11 cellular contexts compared by ENCODE assay signal in genomic region chr22:19705181-19705934, GRCh38. TPM values are rescaled to one million over a fixed set of nuclear protein-coding genes. Genes with fewer than 3 reads are reported as not detected.
DNase-seq lines count a peak whose midpoint lies in the region; TF ChIP-seq lines count a peak whose summit lies in the region.
"Had no signal": no experiment of that assay in that cellular context is flagged by ENCODE, and none has a peak within 500 bp of the region (broad histone marks: within the 10 kb centered on the region; RNA-seq: fewer than 3 reads in every experiment).

No MANE protein-coding gene starts in this region.

- no peak overlapping the region for H3K9ac ChIP-seq in OCI-LY1 (ENCODE audit: low read length)

- no peak overlapping the region for H3K27ac ChIP-seq in OCI-LY1 (ENCODE audit: low read depth, low read length, poor library complexity, severe bottlenecking)
- no peak overlapping the region for H3K27ac ChIP-seq in RWPE1
- H3K27ac ChIP-seq: C4-2B, pancreas had no signal

- peaks cover 26% of the 10 kb centered on the region for H3K27me3 Mint-ChIP-seq in progenitor cell of endocrine pancreas

- H3K4me3 Mint-ChIP-seq in progenitor cell of endocrine pancreas (ENCODE audit: low read depth), result no peak overlapping the region

- DNase-seq in GM12864 (ENCODE audit: low read depth) (no peak), iPS DF 19.7 (ENCODE audit: low read depth, low spot score) (peak; percentile 95), progenitor cell of endocrine pancreas (ENCODE audit: low spot score, unreplicated experiment) (no peak), kidney tubule cell (ENCODE audit: low spot score) (no peak), NCI-H2196 (lab: John Stamatoyannopoulos, UW; ENCODE audit: unreplicated experiment) (no peak), RWPE1 (ENCODE audit: low spot score) (no peak)
- DNase-seq in stimulated activated CD4-positive, alpha-beta T cell treated with anti-CD3 and anti-CD28 coated beads, Interleukin-15, amount 100 ng/mL, for 24 hours, result no peak

- no peaks in the 10 kb centered on the region for H4K20me1 ChIP-seq in OCI-LY1 (ENCODE audit: insufficient read depth, low read length)

- H2AFZ ChIP-seq in OCI-LY1 (ENCODE audit: low read length), result no peak overlapping the region

- H3K36me3 Mint-ChIP-seq in progenitor cell of endocrine pancreas (ENCODE audit: insufficient read depth), result no peaks in the 10 kb centered on the region

- no peaks in the 10 kb centered on the region for H3K9me3 ChIP-seq in OCI-LY1 (ENCODE audit: low read length)
- H3K9me3 ChIP-seq: pancreas had no signal

- H3K4me1 ChIP-seq in OCI-LY1 (ENCODE audit: insufficient read depth, low read length, severe bottlenecking), result no peaks in the 10 kb centered on the region
- H3K4me1 ChIP-seq: pancreas had no signal

- H3K4me1 Mint-ChIP-seq in progenitor cell of endocrine pancreas (ENCODE audit: low read depth), result no peaks in the 10 kb centered on the region

- no peak overlapping the region for H3K27ac Mint-ChIP-seq in progenitor cell of endocrine pancreas

- TF ChIP-seq CTCF in GM12864 (IDR thresholded peaks at IDR 0.05; ENCODE audit: low read depth, low read length, missing control alignments) (peak; percentile 4), OCI-LY1 (IDR thresholded peaks at IDR 0.05; ENCODE audit: low read length) (peak; percentile 24; the same call in 1 of the 2 replicates), progenitor cell of endocrine pancreas (IDR thresholded peaks at IDR 0.05; ENCODE audit: unreplicated experiment) (peak; percentile 38), RWPE1 (conservative IDR thresholded peaks at IDR 0.05; ENCODE audit: low read depth) (no peak)

- no peak overlapping the region for H3K4me3 ChIP-seq in GM12864 (ENCODE audit: low read depth, low read length)
- H3K4me3 ChIP-seq in OCI-LY1 (ENCODE audit: low read depth, low read length, poor library complexity, severe bottlenecking), result no peak overlapping the region
- H3K4me3 ChIP-seq: pancreas had no signal

- no peaks in the 10 kb centered on the region for H3F3A ChIP-seq in OCI-LY1 (ENCODE audit: insufficient read depth, low read length)

- H3K4me2 ChIP-seq in OCI-LY1 (ENCODE audit: low read length), result no peak overlapping the region

- POLR2A ChIA-PET in RWPE1 (lab: Yijun Ruan, JAX; ENCODE audit: low non-redundant PET), result no interaction called here

- H3K9me3 Mint-ChIP-seq in progenitor cell of endocrine pancreas (ENCODE audit: low read depth), result no peaks in the 10 kb centered on the region

- CTCF ChIA-PET in RWPE1 (lab: Yijun Ruan, JAX), result no interaction called here

- no peaks in the 10 kb centered on the region for H3K9me2 ChIP-seq in OCI-LY1 (ENCODE audit: low read depth, low read length)

- peaks cover 4% of the 10 kb centered on the region for H3K27me3 ChIP-seq in OCI-LY1 (ENCODE audit: insufficient read depth, low read length)
- H3K27me3 ChIP-seq: pancreas had no signal

- no peaks in the 10 kb centered on the region for H3K79me2 ChIP-seq in OCI-LY1 (ENCODE audit: insufficient read depth, low read length)

- no peaks in the 10 kb centered on the region for H3K36me3 ChIP-seq in OCI-LY1 (ENCODE audit: insufficient read depth, low read length)
- H3K36me3 ChIP-seq: pancreas had no signal

RNA-seq across cellular contexts. Expression of gene SEPTIN5, which starts 8.9 kb away (rescaled TPM):
- total RNA-seq in progenitor cell of endocrine pancreas, result 32.0 and 34.5 TPM in 2 replicates

RNA-seq across cellular contexts. Expression of gene GP1BB, which starts 18.0 kb away (rescaled TPM):
- 5.8 and 7.7 TPM in 2 replicates for total RNA-seq in progenitor cell of endocrine pancreas

RNA-seq across cellular contexts. Expression of gene TBX1, which starts 55.2 kb away (rescaled TPM):
- total RNA-seq in progenitor cell of endocrine pancreas, result 4.2 and 5.9 TPM in 2 replicates
- total RNA-seq: mononuclear cell had no signal
